Comparison of ENCODE assay signal across 1 cellular context in the genomic region with DNA sequence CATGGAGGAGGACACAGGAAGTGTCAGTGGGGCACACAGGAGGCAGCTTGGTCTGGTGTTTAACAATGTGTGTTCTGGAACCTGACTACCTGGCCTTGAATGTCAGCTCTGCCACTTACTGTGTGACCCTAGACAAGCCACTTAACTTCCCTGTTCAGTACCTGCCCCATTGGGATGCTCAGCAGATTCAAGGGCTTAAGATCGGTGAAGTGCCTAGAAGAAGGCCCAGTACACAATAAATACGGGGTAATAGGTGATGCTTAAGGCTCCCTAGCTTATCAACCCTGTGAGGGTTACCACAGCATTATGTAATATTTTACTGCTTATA.
TF ChIP-seq lines count a peak whose summit lies in the region.

No MANE protein-coding gene starts in this region.

TF ChIP-seq in endothelial cell of umbilical vein, 7 proteins besides CTCF, POLR2A, EP300 and RAD21:
- TF ChIP-seq FOS (IDR thresholded peaks at IDR 0.05; ENCODE audit: borderline replicate concordance, insufficient read depth, low read length) (no peak), POLR2AphosphoS5 (IDR thresholded peaks at IDR 0.05; ENCODE audit: insufficient read depth, low read depth, low read length) (no peak), EZH2 (IDR thresholded peaks at IDR 0.05; ENCODE audit: borderline replicate concordance, low read depth, low read length, severe bottlenecking) (no peak), GATA2 (IDR thresholded peaks at IDR 0.05; ENCODE audit: insufficient read depth, insufficient read length, low read depth, low read length) (no peak), JUN (IDR thresholded peaks at IDR 0.05; ENCODE audit: borderline replicate concordance, insufficient read depth, insufficient read length, low read depth) (no peak), MYC (IDR thresholded peaks at IDR 0.05; ENCODE audit: low read depth, low read length) (no peak)
- TF ChIP-seq, protein P1, sequence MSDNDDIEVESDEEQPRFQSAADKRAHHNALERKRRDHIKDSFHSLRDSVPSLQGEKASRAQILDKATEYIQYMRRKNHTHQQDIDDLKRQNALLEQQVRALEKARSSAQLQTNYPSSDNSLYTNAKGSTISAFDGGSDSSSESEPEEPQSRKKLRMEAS (IDR thresholded peaks at IDR 0.05; ENCODE audit: insufficient read depth, insufficient read length), result no peak
